6 cellular contexts compared by ENCODE assay signal in genomic region chr11:134291196-134291595, GRCh38. TPM values are rescaled to one million over a fixed set of nuclear protein-coding genes. Genes with fewer than 3 reads are reported as not detected.
"Had no signal": no experiment of that assay in that cellular context is flagged by ENCODE, and none has a peak within 500 bp of the region (broad histone marks: within the 10 kb centered on the region; RNA-seq: fewer than 3 reads in every experiment).

No MANE protein-coding gene starts in this region.

- H3K9me3 Mint-ChIP-seq: GM23338, H9 had no signal

- ATAC-seq: GM23338, K562 had no signal

- H3K4me3 Mint-ChIP-seq: GM23338, H9 had no signal

- H3K27ac Mint-ChIP-seq: GM23338 had no signal

- H3K4me3 ChIP-seq: GM23338, K562 had no signal

- DNase-seq: H9, HCEC 1CT, IMR-90 had no signal

- H2AFZ ChIP-seq: GM23338 had no signal

- H3K4me2 ChIP-seq: GM23338 had no signal

RNA-seq across cellular contexts. Expression of gene GLB1L3, which starts 15.0 kb away (rescaled TPM):
- total RNA-seq: HT-29, IMR-90 had no signal
- polyA plus RNA-seq: IMR-90 had no signal
